Comparison of ENCODE assay signal across 8 cellular contexts in the genomic region with DNA sequence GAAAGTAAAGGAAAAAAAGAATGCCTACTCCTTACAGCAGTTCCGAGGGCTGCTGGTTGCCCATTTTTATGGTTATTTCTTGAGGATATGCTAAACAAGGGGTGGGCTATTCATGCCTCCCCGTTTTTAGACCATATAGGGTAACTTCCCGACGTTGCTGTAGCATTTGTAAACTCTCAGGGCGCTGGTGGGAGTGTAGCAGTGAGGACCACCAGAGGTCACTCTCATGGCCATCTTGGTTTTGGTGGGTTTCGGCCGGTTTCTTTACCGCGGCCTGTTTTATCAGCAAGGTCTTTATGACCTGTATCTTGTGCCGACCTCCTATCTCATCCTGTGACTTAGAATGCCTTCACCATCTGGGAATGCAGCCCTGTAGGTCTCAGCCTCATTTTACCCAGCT. TPM values are rescaled to one million over a fixed set of nuclear protein-coding genes. Genes with fewer than 3 reads are reported as not detected.
DNase-seq lines count a peak whose midpoint lies in the region; ATAC-seq and TF ChIP-seq lines count a peak whose summit lies in the region.
"Not testable (repeated sequence)": the region's sequence is repeated elsewhere in the genome, so short reads cannot be mapped to it uniquely, and the experiment has no call there.

No MANE protein-coding gene starts in this region.

- peaks cover 18% of the 10 kb centered on the region for H3K4me1 ChIP-seq in CD4-positive, CD25-positive, alpha-beta regulatory T cell (ENCODE audit: control insufficient read depth, insufficient read depth, low read length, poor library complexity, severe bottlenecking)
- H3K4me1 ChIP-seq in HUES48 (ENCODE audit: control insufficient read depth, insufficient read depth, low read length), result peaks cover 19% of the 10 kb centered on the region

- H3K27ac Mint-ChIP-seq in CD4-positive, CD25-positive, alpha-beta regulatory T cell, result peak overlapping the region in 2 of 3 donors; percentile 71 to 74
- H3K27ac Mint-ChIP-seq in T-helper 17 cell (peak overlapping the region; percentile 39), immature natural killer cell (peak overlapping the region in 2 of 6 donors; percentile 30 to 70)
- peak overlapping the region; percentile 26 for H3K27ac Mint-ChIP-seq in activated T-cell treated with anti-CD3 and anti-CD28 coated beads, Interleukin-2, amount 50 U/mL, for 24 hours
- peak overlapping the region in 1 of 2 donors; percentile 74 for H3K27ac Mint-ChIP-seq in effector memory CD8-positive, alpha-beta T cell
- H3K27ac Mint-ChIP-seq in nephron progenitor cell, type B pancreatic cell: not testable (repeated sequence)

- not testable (repeated sequence) for DNase-seq in CD4-positive, CD25-positive, alpha-beta regulatory T cell; T-helper 17 cell; activated T-cell treated with anti-CD3 and anti-CD28 coated beads, Interleukin-2, amount 50 U/mL, for 24 hours; effector memory CD8-positive, alpha-beta T cell; immature natural killer cell; nephron progenitor cell; type B pancreatic cell (ENCODE audit: extremely low spot score, unreplicated experiment)

- H3K9me3 ChIP-seq in CD4-positive, CD25-positive, alpha-beta regulatory T cell (ENCODE audit: control insufficient read depth in 2 of 2, low read length in 2 of 2); HUES48 (ENCODE audit: control insufficient read depth, insufficient read depth, low read length); T-helper 17 cell (ENCODE audit: control insufficient read depth, low read length, poor library complexity, severe bottlenecking): not testable (repeated sequence)

- H3K27me3 ChIP-seq in CD4-positive, CD25-positive, alpha-beta regulatory T cell (ENCODE audit: control insufficient read depth, insufficient read depth, low read length), result not testable (repeated sequence)
- peaks cover 21% of the 10 kb centered on the region for H3K27me3 ChIP-seq in HUES48 (ENCODE audit: control insufficient read depth, insufficient read depth, low read length)

- H3K4me3 ChIP-seq in CD4-positive, CD25-positive, alpha-beta regulatory T cell (ENCODE audit: low read depth, low read length), result not testable (repeated sequence)
- peak overlapping the region; percentile 62 for H3K4me3 ChIP-seq in HUES48 (ENCODE audit: low read depth, low read length)

- TF ChIP-seq CTCF in nephron progenitor cell (IDR thresholded peaks at IDR 0.05); type B pancreatic cell (conservative IDR thresholded peaks at IDR 0.05): not testable (repeated sequence)

- H3K4me3 Mint-ChIP-seq in CD4-positive, CD25-positive, alpha-beta regulatory T cell, result peak overlapping the region; percentile 74 to 89 (median 79)
- H3K4me3 Mint-ChIP-seq in T-helper 17 cell, result peak overlapping the region; percentile 55
- not testable (repeated sequence) for H3K4me3 Mint-ChIP-seq in activated T-cell treated with anti-CD3 and anti-CD28 coated beads, Interleukin-2, amount 50 U/mL, for 24 hours
- peak overlapping the region; percentile 21 to 63 for H3K4me3 Mint-ChIP-seq in effector memory CD8-positive, alpha-beta T cell
- H3K4me3 Mint-ChIP-seq in immature natural killer cell, result peak overlapping the region; percentile 23 to 75 (median 72)
- H3K4me3 Mint-ChIP-seq in nephron progenitor cell, result peak overlapping the region; percentile 32
- H3K4me3 Mint-ChIP-seq in type B pancreatic cell, result peak overlapping the region; percentile 66

- peaks cover 15% of the 10 kb centered on the region for H3K27me3 Mint-ChIP-seq in CD4-positive, CD25-positive, alpha-beta regulatory T cell
- not testable (repeated sequence) for H3K27me3 Mint-ChIP-seq in T-helper 17 cell; activated T-cell treated with anti-CD3 and anti-CD28 coated beads, Interleukin-2, amount 50 U/mL, for 24 hours; effector memory CD8-positive, alpha-beta T cell
- H3K27me3 Mint-ChIP-seq in immature natural killer cell (ENCODE audit: low read depth in 3 of 3) (peaks cover 12 to 18% (median 17%) of the 10 kb centered on the region in 3 donors), nephron progenitor cell (ENCODE audit: low read depth, poor library complexity) (peaks cover 67% of the 10 kb centered on the region), type B pancreatic cell (peaks cover 17% of the 10 kb centered on the region)

- not testable (repeated sequence) for H3K9me3 Mint-ChIP-seq in CD4-positive, CD25-positive, alpha-beta regulatory T cell; activated T-cell treated with anti-CD3 and anti-CD28 coated beads, Interleukin-2, amount 50 U/mL, for 24 hours; effector memory CD8-positive, alpha-beta T cell; immature natural killer cell; nephron progenitor cell; type B pancreatic cell

- not testable (repeated sequence) for H3K27ac ChIP-seq in CD4-positive, CD25-positive, alpha-beta regulatory T cell (ENCODE audit: insufficient read depth, low read length, poor library complexity, severe bottlenecking); HUES48 (ENCODE audit: low read depth, low read length)

- H3K4me1 Mint-ChIP-seq in CD4-positive, CD25-positive, alpha-beta regulatory T cell, result peaks cover 0 to 19% (median 13%) of the 10 kb centered on the region in 4 donors
- H3K4me1 Mint-ChIP-seq in T-helper 17 cell (peaks cover 10% of the 10 kb centered on the region), nephron progenitor cell (peaks cover 37% of the 10 kb centered on the region)
- peaks cover 15% of the 10 kb centered on the region for H3K4me1 Mint-ChIP-seq in activated T-cell treated with anti-CD3 and anti-CD28 coated beads, Interleukin-2, amount 50 U/mL, for 24 hours (ENCODE audit: low read depth)
- H3K4me1 Mint-ChIP-seq in effector memory CD8-positive, alpha-beta T cell (ENCODE audit: low read depth in 2 of 2); immature natural killer cell; type B pancreatic cell (ENCODE audit: unreplicated experiment): not testable (repeated sequence)

- H3K36me3 Mint-ChIP-seq in CD4-positive, CD25-positive, alpha-beta regulatory T cell; T-helper 17 cell (ENCODE audit: low read depth); activated T-cell treated with anti-CD3 and anti-CD28 coated beads, Interleukin-2, amount 50 U/mL, for 24 hours (ENCODE audit: low read depth); immature natural killer cell; nephron progenitor cell (ENCODE audit: low read depth); type B pancreatic cell: not testable (repeated sequence)
- peaks cover 28% of the 10 kb centered on the region for H3K36me3 Mint-ChIP-seq in effector memory CD8-positive, alpha-beta T cell (ENCODE audit: insufficient read depth)

- not testable (repeated sequence) for H3K36me3 ChIP-seq in CD4-positive, CD25-positive, alpha-beta regulatory T cell (ENCODE audit: control insufficient read depth, insufficient read depth, low read length); HUES48 (ENCODE audit: control insufficient read depth, insufficient read depth, low read length)

- not testable (repeated sequence) for ATAC-seq in CD4-positive, CD25-positive, alpha-beta regulatory T cell (ENCODE audit: low read depth in 2 of 2); T-helper 17 cell; effector memory CD8-positive, alpha-beta T cell (replicated peaks)

- H3K9ac ChIP-seq in HUES48 (ENCODE audit: low read depth, low read length), result not testable (repeated sequence)

RNA-seq across cellular contexts. Expression of a gene that starts 46.7 kb away (rescaled TPM):
- total RNA-seq in CD4-positive, CD25-positive, alpha-beta regulatory T cell, result 33.9 TPM
- polyA plus RNA-seq in CD4-positive, CD25-positive, alpha-beta regulatory T cell, result 10 to 100 TPM; 11.9 to 21.6 (median 15.0) TPM
- total RNA-seq in T-helper 17 cell, result 10 to 100 TPM; 29.7 to 42.4 TPM
- 10 to 100 TPM in 2 of 3 donors, 1 to 10 TPM in 1; 7.0 to 16.4 (median 10.4) TPM for polyA plus RNA-seq in immature natural killer cell
- 6.0 and 22.0 TPM in 2 replicates for total RNA-seq in type B pancreatic cell (ENCODE audit: low replicate concordance)
